Comparison of ENCODE assay signal across 1 cellular context in genomic region chr14:73058923-73059311, GRCh38.
TF ChIP-seq lines count a peak whose summit lies in the region.

No MANE protein-coding gene starts in this region.

TF ChIP-seq in SK-N-SH, 30 proteins besides CTCF, POLR2A, EP300 and RAD21 (continued from another document):
- TF ChIP-seq FOXM1 (IDR thresholded peaks at IDR 0.05; ENCODE audit: low read depth), result no peak
- no peak for TF ChIP-seq GATA2 (CRISPR knock-in tag; IDR thresholded peaks at IDR 0.05)
- no peak for TF ChIP-seq EZH2phosphoT487 (IDR thresholded peaks at IDR 0.05; ENCODE audit: borderline replicate concordance, low read depth)
